7 cellular contexts compared by ENCODE assay signal in genomic region chr7:28389504-28390385, GRCh38. TPM values are rescaled to one million over a fixed set of nuclear protein-coding genes. Genes with fewer than 3 reads are reported as not detected.
DNase-seq lines count a peak whose midpoint lies in the region; ATAC-seq, FAIRE-seq and TF ChIP-seq lines count a peak whose summit lies in the region.

No MANE protein-coding gene starts in this region.

- H3K27me3 Mint-ChIP-seq in glutamatergic neuron (ENCODE audit: unreplicated experiment), result no peaks in the 10 kb centered on the region

- H3K36me3 Mint-ChIP-seq in glutamatergic neuron (ENCODE audit: unreplicated experiment), result no peaks in the 10 kb centered on the region

- peak; percentile 63 for DNase-seq in NCI-H146 (lab: John Stamatoyannopoulos, UW)
- no peak for DNase-seq in glutamatergic neuron
- DNase-seq in putamen (ENCODE audit: low spot score), result peak; percentile 76
- no peak for DNase-seq in HuH-7.5 (ENCODE audit: low spot score)

- ATAC-seq in GM18867 (IDR thresholded peaks at IDR 0.05; ENCODE audit: unreplicated experiment), result no peak

- peak; percentile 75 for FAIRE-seq in TTC549 (lab: Jason Lieb, UNC)

- H3K4me3 Mint-ChIP-seq in glutamatergic neuron (ENCODE audit: unreplicated experiment), result no peak overlapping the region

- no peak overlapping the region for H3K27ac Mint-ChIP-seq in glutamatergic neuron (ENCODE audit: unreplicated experiment)

- no peaks in the 10 kb centered on the region for H3K9me3 Mint-ChIP-seq in glutamatergic neuron (ENCODE audit: unreplicated experiment)

- H3K4me3 ChIP-seq in GM12875 (ENCODE audit: low read depth, low read length), result no peak overlapping the region

- peaks cover 4% of the 10 kb centered on the region for H3K4me1 Mint-ChIP-seq in glutamatergic neuron (ENCODE audit: low read depth, unreplicated experiment)

- TF ChIP-seq CTCF in GM12875 (IDR thresholded peaks at IDR 0.05; ENCODE audit: borderline replicate concordance, insufficient read depth, low read depth, low read length) (0 out of 2 replicates have a peak, but pooled peaks have one; percentile 35), glutamatergic neuron (IDR thresholded peaks at IDR 0.05; ENCODE audit: partially characterized antibody, unreplicated experiment) (peak; percentile 87)

RNA-seq across cellular contexts. Expression of gene CREB5, which starts 22.6 kb away (rescaled TPM):
- 50.4 TPM for total RNA-seq in glutamatergic neuron (ENCODE audit: unreplicated experiment)

Comparison
In these comparisons a context has a peak if more than half of its experiments do, and no peak if none do; other contexts are left out.
1. DNase-seq: peak in NCI-H146 (single experiment) and putamen (single experiment); none in glutamatergic neuron (single experiment) and HuH-7.5 (single experiment).